In the genomic region with DNA sequence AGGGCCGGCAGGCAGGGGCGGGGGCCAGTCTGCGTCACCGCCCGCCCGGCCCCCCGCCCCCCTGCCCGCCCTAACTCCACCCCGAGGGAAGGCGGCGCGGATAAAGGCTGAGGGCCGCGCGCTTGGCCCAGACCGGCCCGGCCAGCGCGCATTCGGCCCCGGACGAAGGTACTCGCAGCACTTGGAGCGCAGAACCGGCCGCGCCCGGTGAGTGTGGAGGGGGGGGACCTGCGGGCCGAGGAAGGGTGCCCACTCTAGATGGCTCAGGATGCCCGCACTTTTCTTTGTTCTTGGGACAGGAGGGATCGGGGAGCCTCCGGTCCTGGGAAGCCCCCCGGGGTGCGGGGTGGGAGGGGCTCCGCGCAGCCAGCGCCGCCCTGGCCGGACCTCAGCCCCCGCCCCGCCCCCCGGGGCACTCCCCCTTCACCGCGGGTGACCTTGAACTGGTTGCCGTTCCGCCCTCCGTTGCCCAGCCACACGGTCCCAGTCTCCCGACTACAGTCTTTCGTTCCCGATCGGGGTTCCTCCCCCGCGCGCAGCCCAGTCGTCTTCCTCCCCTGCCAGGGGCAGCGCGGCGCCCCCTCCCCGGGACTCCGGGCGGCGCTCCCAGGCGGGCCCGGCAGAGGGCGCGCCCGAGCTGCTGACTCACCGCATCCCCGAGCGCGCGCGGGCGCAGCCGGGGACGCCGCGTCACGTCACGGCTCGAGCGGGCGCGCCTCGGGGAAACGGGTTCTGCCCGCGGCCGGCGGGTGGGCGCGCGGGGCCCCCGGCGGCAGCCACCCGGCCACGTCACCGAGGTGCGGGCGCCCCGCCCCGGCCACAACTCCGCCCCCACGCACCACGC, we compare ENCODE assay signal across 8 cellular contexts. TPM values are rescaled to one million over a fixed set of nuclear protein-coding genes. Genes with fewer than 3 reads are reported as not detected.
DNase-seq lines count a peak whose midpoint lies in the region; ATAC-seq and TF ChIP-seq lines count a peak whose summit lies in the region.

A gene (plus strand): TSS at position 130 of the 844 bp plus-strand sequence. CDS start 1,714 bp downstream, outside the sequence.

- H3K4me1 Mint-ChIP-seq in T-helper 17 cell, result peaks cover 11% of the 10 kb centered on the region

- H3K9me3 ChIP-seq in T-helper 17 cell (ENCODE audit: control insufficient read depth, low read length, poor library complexity, severe bottlenecking), result no peaks in the 10 kb centered on the region
- no peaks in the 10 kb centered on the region for H3K9me3 ChIP-seq in sigmoid colon

- intact Hi-C loops in sigmoid colon (cut with DNase I), result loop anchor here (1.0 kb wide), 1 partner anchor 18 kb away; no protein-coding TSS in a partner anchor

- peaks cover 4% of the 10 kb centered on the region for H3K36me3 Mint-ChIP-seq in T-helper 17 cell (ENCODE audit: low read depth)

- peak; percentile 55 to 86 (median 62) for TF ChIP-seq CTCF in sigmoid colon (IDR thresholded peaks at IDR 0.05)

- TF ChIP-seq EP300 in sigmoid colon (IDR thresholded peaks at IDR 0.05), result no peak

- peaks cover 16 to 65% (median 60%) of the 10 kb centered on the region in 4 donors for H3K4me1 ChIP-seq in sigmoid colon

- H3K27ac Mint-ChIP-seq in T-helper 17 cell, result peak within 1 kb of the TSS; percentile 75

- in situ Hi-C loops in G401 (cut with HindIII; ENCODE audit: low sequenced_read_pairs), result no loop called here

- H3K27me3 ChIP-seq in sigmoid colon, result no peaks in the 10 kb centered on the region

- peak within 1 kb of the TSS; percentile 96 to 100 (median 100) for H3K27ac ChIP-seq in sigmoid colon

- TF ChIP-seq POLR2A in sigmoid colon (IDR thresholded peaks at IDR 0.05), result peak; percentile 88 to 92

- peaks cover 0 to 13% (median 1%) of the 10 kb centered on the region in 4 donors for H3K36me3 ChIP-seq in sigmoid colon

- DNase-seq in G401 (ENCODE audit: low spot score), result peak; percentile 63
- peak; percentile 57 to 69 for DNase-seq in Kasumi-1 (lab: John Stamatoyannopoulos, UW)
- peak; percentile 86 to 89 (median 88) for DNase-seq in T-helper 17 cell
- DNase-seq in astrocyte of the hippocampus (ENCODE audit: low read depth, low spot score), result peak; percentile 95
- peak in 48 of 51 donors; percentile 49 to 91 (median 76) for DNase-seq in hypothalamus (lab: John Stamatoyannopoulos, UW)
- peak; percentile 93 for DNase-seq in sigmoid colon
- DNase-seq in HuH-7 (ENCODE audit: low spot score), result no peak

- 1% methylated on average over 107 of the region's 107 CpGs for WGBS in sigmoid colon, 2 donors

- peak within 1 kb of the TSS; percentile 81 for H3K4me3 Mint-ChIP-seq in T-helper 17 cell

- no peaks in the 10 kb centered on the region for H3K27me3 Mint-ChIP-seq in T-helper 17 cell

- ATAC-seq in GM21717 (IDR thresholded peaks at IDR 0.05; ENCODE audit: unreplicated experiment) (peak; percentile 13), T-helper 17 cell (peak; percentile 46)

- peak within 1 kb of the TSS; percentile 75 to 96 (median 82) for H3K4me3 ChIP-seq in sigmoid colon

RNA-seq across cellular contexts. Expression of the gene that starts here (rescaled TPM):
- 14.0 and 17.5 TPM in 2 replicates for total RNA-seq in G401 (2014; rRNA removed; shearing (Covaris generic))
- total RNA-seq in T-helper 17 cell (100 to 1,000 TPM in 1 of 2 donors, 10 to 100 TPM in 1; 87.1 to 113 TPM), sigmoid colon (10 to 100 TPM; 14.6 to 70.3 (median 15.4) TPM)
- polyA plus RNA-seq in sigmoid colon, result 10 to 100 TPM; 42.1 to 87.0 (median 57.7) TPM
